10 cellular contexts compared by ENCODE assay signal in the genomic region with DNA sequence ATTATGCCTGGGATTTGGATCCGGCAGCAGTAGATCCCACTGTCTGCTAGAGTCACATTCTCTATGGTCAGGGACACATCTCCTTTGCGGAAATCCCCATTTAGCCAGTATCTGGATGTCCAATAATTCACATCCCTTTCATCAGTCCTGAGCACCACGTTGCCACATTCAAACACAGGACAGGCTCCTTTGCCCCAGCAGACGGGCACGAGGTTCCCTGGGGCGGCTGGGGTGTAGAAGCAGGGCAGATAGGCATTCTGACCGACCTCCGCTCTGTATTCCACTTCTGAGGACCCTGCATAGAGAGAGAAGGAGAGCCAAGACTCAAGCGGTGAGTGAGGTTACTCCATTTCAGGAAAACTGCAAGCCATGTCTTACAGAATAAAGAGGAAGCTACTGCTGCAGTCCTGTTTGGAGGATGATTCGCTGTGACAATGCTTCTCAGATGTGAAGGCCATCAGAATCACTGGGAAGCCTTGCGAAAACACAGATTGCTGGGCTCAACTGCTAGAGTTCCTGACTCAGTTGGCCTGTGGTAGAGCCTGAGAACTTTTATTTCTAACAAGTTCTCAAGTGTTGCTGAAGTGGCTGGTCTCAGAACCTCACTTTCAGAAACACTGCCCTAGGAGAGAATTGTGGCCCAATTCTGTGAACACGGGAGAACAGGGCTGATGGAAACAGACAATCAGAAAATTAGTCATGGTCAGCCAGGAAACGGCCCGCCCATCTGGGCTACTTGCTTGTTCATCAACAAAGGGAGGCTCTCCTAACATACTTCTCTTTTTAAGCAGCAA. TPM values are rescaled to one million over a fixed set of nuclear protein-coding genes. Genes with fewer than 3 reads are reported as not detected.
DNase-seq lines count a peak whose midpoint lies in the region; ATAC-seq, FAIRE-seq and TF ChIP-seq lines count a peak whose summit lies in the region.
"Had no signal": no experiment of that assay in that cellular context is flagged by ENCODE, and none has a peak within 500 bp of the region (broad histone marks: within the 10 kb centered on the region; RNA-seq: fewer than 3 reads in every experiment).

No MANE protein-coding gene starts in this region.

- H3K27ac Mint-ChIP-seq in Calu3 (ENCODE audit: unreplicated experiment): no peak overlapping the region

- no peak for TF ChIP-seq CTCF in A549 (IDR thresholded peaks at IDR 0.05)
- TF ChIP-seq CTCF in lower leg skin (IDR thresholded peaks at IDR 0.05): no peak
- TF ChIP-seq CTCF in Calu3 (IDR thresholded peaks at IDR 0.05; ENCODE audit: unreplicated experiment): no peak

- BruUV-seq in Calu3 (replicated peaks; lab: Mats Ljungman, UMichigan): no TSS peak

- CTCF ChIA-PET in A549 (lab: Yijun Ruan, JAX) (no interaction called here), Calu3 (lab: Charles Lee) (interaction anchor here (0.8 kb wide), 1 partner anchor 11 kb away, joined by 3 read pairs; no protein-coding TSS in a partner anchor)

- H2AFZ ChIP-seq in GM23248: no peak overlapping the region

- H3K4me1 Mint-ChIP-seq in activated T-cell treated with anti-CD3 and anti-CD28 coated beads, Interleukin-2, amount 50 U/mL, for 4 hours (ENCODE audit: low read depth): peaks cover 42% of the 10 kb centered on the region
- peaks cover 23% of the 10 kb centered on the region for H3K4me1 Mint-ChIP-seq in Calu3 (ENCODE audit: low read depth, unreplicated experiment)

- FAIRE-seq in A549 (lab: Jason Lieb, UNC): no peak

- H4K20me1 ChIP-seq in GM23248 (ENCODE audit: insufficient read depth): no peaks in the 10 kb centered on the region

- H3K9ac ChIP-seq in GM23248: no peak overlapping the region

- WGBS in A549 (ENCODE audit: missing lambda C conversion rate): 76% methylated on average over 14 of the region's 14 CpGs
- 72 to 74% methylated on average over 14 of the region's 14 CpGs for WGBS in GM23248 (ENCODE audit: low coverage in 1 of 2, low lambda C conversion rate in 2 of 2, missing lambda C conversion rate in 2 of 2), 2 experiments
- 76 to 80% methylated on average over 14 of the region's 14 CpGs for WGBS in lower leg skin, 2 donors

- DNase-seq in A549 (ENCODE audit: low read depth in 1 of 2, low spot score in 1 of 2) (no peak), GM23248 (peak; percentile 22), lower leg skin (ENCODE audit: low spot score in 2 of 2) (peak; percentile 27 to 86), NCI-H2081 (lab: John Stamatoyannopoulos, UW) (no peak), Calu3 (no peak), NCI-H1436 treated with DMSO at 0.1 percent for 48 hours (lab: John Stamatoyannopoulos, UW) (no peak)
- DNase-seq in activated T-cell treated with anti-CD3 and anti-CD28 coated beads, Interleukin-2, amount 50 U/mL, for 4 hours: no peak

- H3K27me3 ChIP-seq in GM23248 (replicated peaks; ENCODE audit: insufficient read depth): no peaks in the 10 kb centered on the region

- intact Hi-C loops in lower leg skin (cut with DNase I; ENCODE audit: low total_unique reads): no loop called here
- intact Hi-C loops in Calu3 (cut with micrococcal nuclease; ENCODE audit: unreplicated experiment): no loop called here

- H3K36me3 Mint-ChIP-seq in activated T-cell treated with anti-CD3 and anti-CD28 coated beads, Interleukin-2, amount 50 U/mL, for 4 hours (ENCODE audit: insufficient read depth): peaks cover 7% of the 10 kb centered on the region
- no peaks in the 10 kb centered on the region for H3K36me3 Mint-ChIP-seq in Calu3 (ENCODE audit: insufficient read depth, unreplicated experiment)

- H3K9me2 ChIP-seq in GM23248 (ENCODE audit: insufficient read depth): no peaks in the 10 kb centered on the region

- TF ChIP-seq EP300 in A549 (IDR thresholded peaks at IDR 0.05): no peak

- H3K9me3 ChIP-seq in A549 (no peaks in the 10 kb centered on the region), GM23248 (ENCODE audit: low read depth) (no peaks in the 10 kb centered on the region)

- no peak overlapping the region for H3K4me2 ChIP-seq in A549
- no peak overlapping the region for H3K4me2 ChIP-seq in GM23248 (ENCODE audit: unreplicated experiment)

- POLR2A ChIA-PET in A549 (lab: Yijun Ruan, JAX): interaction anchor here (1.2 kb wide), 1 partner anchor 9 kb away, joined by 3 read pairs; no protein-coding TSS in a partner anchor

- no peak overlapping the region for H3K4me3 ChIP-seq in A549
- H3K4me3 ChIP-seq in GM23248: no peak overlapping the region
- H3K4me3 ChIP-seq in lower leg skin (ENCODE audit: low read depth, poor library complexity, severe bottlenecking): peak overlapping the region; percentile 8

- H3K4me3 Mint-ChIP-seq in activated T-cell treated with anti-CD3 and anti-CD28 coated beads, Interleukin-2, amount 50 U/mL, for 4 hours: peak overlapping the region; percentile 48
- H3K4me3 Mint-ChIP-seq in Calu3 (ENCODE audit: low read depth, unreplicated experiment): no peak overlapping the region

- H3K27me3 Mint-ChIP-seq in activated T-cell treated with anti-CD3 and anti-CD28 coated beads, Interleukin-2, amount 50 U/mL, for 4 hours (ENCODE audit: low read depth): no peaks in the 10 kb centered on the region
- H3K27me3 Mint-ChIP-seq in Calu3 (ENCODE audit: unreplicated experiment): no peaks in the 10 kb centered on the region

- peak overlapping the region in 1 of 2 experiments; percentile 12; a peak in 2 of 6 replicates for H3K27ac ChIP-seq in A549
- no peak overlapping the region for H3K27ac ChIP-seq in GM23248

- TF ChIP-seq POLR2A in A549 (IDR thresholded peaks at IDR 0.05; ENCODE audit: low read length) (no peak), lower leg skin (IDR thresholded peaks at IDR 0.05) (no peak)

- H3K36me3 ChIP-seq in GM23248 (ENCODE audit: low read depth): no peaks in the 10 kb centered on the region

- TF ChIP-seq RAD21 in A549 (conservative IDR thresholded peaks at IDR 0.05 in 1 of 2, IDR thresholded peaks at IDR 0.05 in 1 of 2): no peak

- ATAC-seq in A549 (peak; percentile 34 to 38; a peak in 3 of 6 replicates), HG03342 (IDR thresholded peaks at IDR 0.05; ENCODE audit: unreplicated experiment) (no peak)
- ATAC-seq in activated T-cell treated with anti-CD3 and anti-CD28 coated beads, Interleukin-2, amount 50 U/mL, for 4 hours: peak; percentile 9 to 26
- ATAC-seq: left colon had no signal

- H3F3A ChIP-seq in GM23248 (ENCODE audit: insufficient read depth): no peaks in the 10 kb centered on the region

- no peaks in the 10 kb centered on the region for H3K9me3 Mint-ChIP-seq in activated T-cell treated with anti-CD3 and anti-CD28 coated beads, Interleukin-2, amount 50 U/mL, for 4 hours
- no peaks in the 10 kb centered on the region for H3K9me3 Mint-ChIP-seq in Calu3 (ENCODE audit: low read depth, unreplicated experiment)

- peaks cover 10% of the 10 kb centered on the region; the same call in 2 of the 3 replicates for H3K4me1 ChIP-seq in A549
- H3K4me1 ChIP-seq in GM23248 (ENCODE audit: insufficient read depth): no peaks in the 10 kb centered on the region

- in situ Hi-C loops in GM23248 (cut with MboI): no loop called here

- no peaks in the 10 kb centered on the region for H3K79me2 ChIP-seq in GM23248 (ENCODE audit: insufficient read depth)

RNA-seq across cellular contexts. Expression of gene HAVCR2, which starts 2.0 kb away (rescaled TPM):
- polyA plus RNA-seq in A549 (2011; rRNA removed) (0.13 and 0.24 TPM in 2 replicates), A549 (2017; fragmentation: RNase III; extraction: RNeasy Plus Mini Kit Qiagen cat#74134 plus additional on column Dnase treatment) (0.05 to 0.17 TPM (median 0.07 TPM) in 3 replicates), GM23248 (2016; fragmentation: Nextera tagmentation; extraction: Ambion mirVana) (not detected in 2 replicates)
- polyA plus RNA-seq in A549 (2012; cell fraction: cytosol; rRNA removed): 0.05 and 0.06 TPM in 2 replicates
- polyA plus RNA-seq in A549 (2012; cell fraction: nucleus; rRNA removed): 0.06 and 0.17 TPM in 2 replicates
- 0.54 TPM in 1 of 2 replicates, not detected in the other for polyA minus RNA-seq in A549 (2011; rRNA and poly(A)+ RNA removed)
- not detected in 2 replicates for total RNA-seq in GM23248 (2014; rRNA removed; shearing (Covaris generic))
- 1 to 10 TPM; 3.4 to 8.9 (median 4.4) TPM for total RNA-seq in activated T-cell treated with anti-CD3 and anti-CD28 coated beads, Interleukin-2, amount 50 U/mL, for 4 hours
- total RNA-seq in lower leg skin (1 to 10 TPM; 4.4 to 8.1 (median 6.0) TPM), Calu3 (2022) (0.17 and 0.19 TPM in 2 replicates)
- total RNA-seq: G401 had no signal

RNA-seq across cellular contexts. Expression of gene MED7, which starts 35.8 kb away (rescaled TPM):
- polyA plus RNA-seq in A549 (2011; rRNA removed) (17.9 and 23.0 TPM in 2 replicates), A549 (2017; fragmentation: RNase III; extraction: RNeasy Plus Mini Kit Qiagen cat#74134 plus additional on column Dnase treatment) (19.8 to 22.6 TPM (median 22.5 TPM) in 3 replicates), GM23248 (2016; fragmentation: Nextera tagmentation; extraction: Ambion mirVana) (21.2 and 22.2 TPM in 2 replicates)
- polyA plus RNA-seq in A549 (2012; cell fraction: cytosol; rRNA removed): 6.1 and 6.3 TPM in 2 replicates
- polyA plus RNA-seq in A549 (2012; cell fraction: nucleus; rRNA removed): 2.1 and 3.4 TPM in 2 replicates
- polyA minus RNA-seq in A549 (2011; rRNA and poly(A)+ RNA removed): 4.0 and 4.6 TPM in 2 replicates
- total RNA-seq in GM23248 (2014; rRNA removed; shearing (Covaris generic)): 8.0 and 15.8 TPM in 2 replicates
- 1 to 10 TPM; 7.5 to 9.3 (median 9.1) TPM for total RNA-seq in activated T-cell treated with anti-CD3 and anti-CD28 coated beads, Interleukin-2, amount 50 U/mL, for 4 hours
- total RNA-seq in lower leg skin (10 to 100 TPM in 1 of 4 donors, 1 to 10 TPM in 3; 6.2 to 11.2 (median 8.4) TPM), Calu3 (2022) (21.2 and 24.1 TPM in 2 replicates)

RNA-seq across cellular contexts. Expression of gene HAVCR1, which starts 47.9 kb away (rescaled TPM):
- 94.7 and 143 TPM in 2 replicates for polyA plus RNA-seq in A549 (2011; rRNA removed)
- polyA plus RNA-seq in A549 (2012; cell fraction: cytosol; rRNA removed): 58.3 and 77.3 TPM in 2 replicates
- 48.5 and 87.7 TPM in 2 replicates for polyA plus RNA-seq in A549 (2012; cell fraction: nucleus; rRNA removed)
- 99.1 to 103 TPM (median 101 TPM) in 3 replicates for polyA plus RNA-seq in A549 (2017; fragmentation: RNase III; extraction: RNeasy Plus Mini Kit Qiagen cat#74134 plus additional on column Dnase treatment)
- polyA minus RNA-seq in A549 (2011; rRNA and poly(A)+ RNA removed): 328 and 421 TPM in 2 replicates
- total RNA-seq in GM23248 (2014; rRNA removed; shearing (Covaris generic)): not detected in 2 replicates
- not detected in 2 replicates for polyA plus RNA-seq in GM23248 (2016; fragmentation: Nextera tagmentation; extraction: Ambion mirVana)
- total RNA-seq in activated T-cell treated with anti-CD3 and anti-CD28 coated beads, Interleukin-2, amount 50 U/mL, for 4 hours: not detected
- not detected for total RNA-seq in lower leg skin
- total RNA-seq in Calu3 (2022): 5.8 and 6.0 TPM in 2 replicates
- total RNA-seq: G401 had no signal

RNA-seq across cellular contexts. Expression of gene GARIN3, which starts 59.2 kb away (rescaled TPM):
- polyA plus RNA-seq in A549 (2011; rRNA removed) (not detected in 2 replicates), A549 (2017; fragmentation: RNase III; extraction: RNeasy Plus Mini Kit Qiagen cat#74134 plus additional on column Dnase treatment) (not detected in 3 replicates), GM23248 (2016; fragmentation: Nextera tagmentation; extraction: Ambion mirVana) (not detected in 2 replicates)
- polyA plus RNA-seq in A549 (2012; cell fraction: cytosol; rRNA removed): not detected in 2 replicates
- not detected in 2 replicates for polyA plus RNA-seq in A549 (2012; cell fraction: nucleus; rRNA removed)
- polyA minus RNA-seq in A549 (2011; rRNA and poly(A)+ RNA removed): not detected in 2 replicates
- not detected in 2 replicates for total RNA-seq in GM23248 (2014; rRNA removed; shearing (Covaris generic))
- under 1 TPM; 0.18 to 0.25 (median 0.22) TPM for total RNA-seq in activated T-cell treated with anti-CD3 and anti-CD28 coated beads, Interleukin-2, amount 50 U/mL, for 4 hours
- total RNA-seq in lower leg skin (not detected), Calu3 (2022) (not detected in 2 replicates)
- total RNA-seq: G401, left colon had no signal

Comparison
In these comparisons a context has a peak if more than half of its experiments do, and no peak if none do; other contexts are left out.
1. DNase-seq: peak in GM23248 (single experiment) and lower leg skin (2 of 2); none in A549 (0 of 2), activated T-cell treated with anti-CD3 and anti-CD28 coated beads, Interleukin-2, amount 50 U/mL, for 4 hours (single experiment), NCI-H2081 (0 of 2), Calu3 (single experiment) and NCI-H1436 treated with DMSO at 0.1 percent for 48 hours (single experiment).